ENCODE assay signal across 11 cellular contexts in the genomic region with DNA sequence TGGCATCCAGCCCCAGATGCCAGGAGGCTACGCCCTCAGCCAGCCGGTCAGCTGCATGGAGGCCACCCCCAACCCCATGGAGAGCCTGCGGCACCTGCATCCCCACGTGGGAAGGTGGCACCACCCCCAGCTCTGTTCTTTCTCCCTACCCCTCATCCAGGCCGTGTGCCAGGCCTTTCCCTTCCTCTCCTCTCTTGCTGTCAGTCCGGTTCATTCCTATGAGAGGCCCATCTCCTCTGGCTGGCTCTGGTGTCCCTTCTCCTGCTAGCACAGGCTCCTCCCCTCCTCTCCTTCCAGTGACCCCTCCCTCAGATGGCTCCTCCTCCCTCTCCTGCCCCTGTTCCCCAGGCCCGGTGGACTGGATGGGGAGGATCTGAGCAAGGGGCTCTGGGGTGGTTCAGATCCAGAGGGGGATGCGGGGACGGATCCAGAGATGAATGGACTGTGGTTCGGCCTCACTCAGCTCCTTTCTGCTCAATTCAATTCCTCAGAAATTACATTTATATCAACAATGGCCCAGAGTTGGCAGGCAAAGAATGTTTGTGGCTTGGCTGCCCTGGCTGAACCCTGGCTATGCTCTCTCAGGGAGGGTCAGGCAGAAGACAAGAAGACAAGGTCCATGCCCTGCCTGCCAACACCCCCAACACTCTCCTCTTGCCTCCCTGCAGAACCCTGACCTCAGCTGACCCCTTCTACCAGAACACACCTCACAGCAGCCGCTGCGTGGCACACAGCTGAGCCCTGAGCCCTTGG. TPM values are rescaled to one million over a fixed set of nuclear protein-coding genes. Genes with fewer than 3 reads are reported as not detected.
DNase-seq lines count a peak whose midpoint lies in the region; ATAC-seq, FAIRE-seq and TF ChIP-seq lines count a peak whose summit lies in the region.
"Had no signal": no experiment of that assay in that cellular context is flagged by ENCODE, and none has a peak within 500 bp of the region (broad histone marks: within the 10 kb centered on the region; RNA-seq: fewer than 3 reads in every experiment).

No MANE protein-coding gene starts in this region.

- 0 out of 2 replicates have a peak, but pooled peaks cover 6% of the 10 kb centered on the region for H3F3A ChIP-seq in GM23338 (replicated peaks; ENCODE audit: low read depth)

- H2AFZ ChIP-seq in GM23338 = no peak overlapping the region

- H3K9me3 Mint-ChIP-seq in GM23338 = no peaks in the 10 kb centered on the region

- no peaks in the 10 kb centered on the region for H4K20me1 ChIP-seq in GM23338 (replicated peaks; ENCODE audit: insufficient read depth)

- no peaks in the 10 kb centered on the region for H3K27me3 ChIP-seq in GM23338 (ENCODE audit: insufficient read depth)
- no peaks in the 10 kb centered on the region for H3K27me3 ChIP-seq in SJCRH30

- peaks cover 25% of the 10 kb centered on the region for H3K4me1 Mint-ChIP-seq in GM23338

- H3K36me3 Mint-ChIP-seq in GM23338 (ENCODE audit: low read depth) = no peaks in the 10 kb centered on the region

- TF ChIP-seq CTCF in GM23338 (conservative IDR thresholded peaks at IDR 0.05; ENCODE audit: low read depth in 2 of 2) = no peak

- DNase-seq in GM23338 (ENCODE audit: low spot score) (peak; percentile 66), SJCRH30 (peak; percentile 58 to 75), left cardiac atrium (no peak), renal cortical epithelial cell (ENCODE audit: low read depth) (peak; percentile 59), GM12892 (ENCODE audit: insufficient read length) (no peak)
- no peak for DNase-seq in stimulated activated CD8-positive, alpha-beta memory T cell treated with anti-CD3 and anti-CD28 coated beads, Interleukin-4, amount 100 ng/mL, for 48 hours
- no peak for DNase-seq in activated CD4-positive, alpha-beta T cell treated with anti-CD3 and anti-CD28 coated beads for 1 hour

- H3K27ac ChIP-seq in GM23338 (ENCODE audit: low read depth) (no peak overlapping the region), SJCRH30 (no peak overlapping the region)

- H3K4me3 Mint-ChIP-seq in GM23338 = no peak overlapping the region

- no peak overlapping the region for H3K4me2 ChIP-seq in GM23338

- no peaks in the 10 kb centered on the region for H3K36me3 ChIP-seq in GM23338 (ENCODE audit: insufficient read depth)
- no peaks in the 10 kb centered on the region for H3K36me3 ChIP-seq in SJCRH30

- H3K4me1 ChIP-seq in GM23338 (ENCODE audit: insufficient read depth) (peaks cover 20% of the 10 kb centered on the region), SJCRH30 (peaks cover 36% of the 10 kb centered on the region)

- no peaks in the 10 kb centered on the region for H3K9me3 ChIP-seq in SJCRH30 (replicated peaks)

- H3K27me3 Mint-ChIP-seq in GM23338 (ENCODE audit: insufficient read depth, low read depth, poor library complexity) = peaks cover 22% of the 10 kb centered on the region

- TF ChIP-seq POLR2A in GM12892 (IDR thresholded peaks at IDR 0.05; ENCODE audit: low read depth, low read length) = no peak

- H3K9me2 ChIP-seq in GM23338 (ENCODE audit: insufficient read depth) = no peaks in the 10 kb centered on the region

- no peak for FAIRE-seq in GM12892 (lab: Jason Lieb, UNC)

- intact Hi-C loops in left cardiac atrium (cut with DNase I) = no loop called here

- no peak overlapping the region for H3K4me3 ChIP-seq in GM23338
- H3K4me3 ChIP-seq in SJCRH30 = no peak overlapping the region

- H3K27ac Mint-ChIP-seq in GM23338 = no peak overlapping the region

- ATAC-seq in GM23338 (peak; percentile 79), left cardiac atrium (peak; percentile 31 to 48), GM21576 (IDR thresholded peaks at IDR 0.05; ENCODE audit: unreplicated experiment) (no peak)

- H3K79me2 ChIP-seq in GM23338 (replicated peaks; ENCODE audit: insufficient read depth) = no peaks in the 10 kb centered on the region

TF ChIP-seq in GM23338, 12 proteins besides CTCF, POLR2A, EP300 and RAD21 (continues in another document):
- TF ChIP-seq POLR2AphosphoS5 (IDR thresholded peaks at IDR 0.05; ENCODE audit: low read depth) (no peak), EZH2phosphoT487 (IDR thresholded peaks at IDR 0.05; ENCODE audit: unreplicated experiment) (no peak), STAT1 (IDR thresholded peaks at IDR 0.05; ENCODE audit: unreplicated experiment) (no peak), CREB1 (CRISPR knock-in tag; IDR thresholded peaks at IDR 0.05; ENCODE audit: low read depth) (no peak), JUNB (IDR thresholded peaks at IDR 0.05; ENCODE audit: unreplicated experiment) (no peak), ZNF114 (CRISPR knock-in tag; IDR thresholded peaks at IDR 0.05) (no peak)
- TF ChIP-seq, protein P1, sequence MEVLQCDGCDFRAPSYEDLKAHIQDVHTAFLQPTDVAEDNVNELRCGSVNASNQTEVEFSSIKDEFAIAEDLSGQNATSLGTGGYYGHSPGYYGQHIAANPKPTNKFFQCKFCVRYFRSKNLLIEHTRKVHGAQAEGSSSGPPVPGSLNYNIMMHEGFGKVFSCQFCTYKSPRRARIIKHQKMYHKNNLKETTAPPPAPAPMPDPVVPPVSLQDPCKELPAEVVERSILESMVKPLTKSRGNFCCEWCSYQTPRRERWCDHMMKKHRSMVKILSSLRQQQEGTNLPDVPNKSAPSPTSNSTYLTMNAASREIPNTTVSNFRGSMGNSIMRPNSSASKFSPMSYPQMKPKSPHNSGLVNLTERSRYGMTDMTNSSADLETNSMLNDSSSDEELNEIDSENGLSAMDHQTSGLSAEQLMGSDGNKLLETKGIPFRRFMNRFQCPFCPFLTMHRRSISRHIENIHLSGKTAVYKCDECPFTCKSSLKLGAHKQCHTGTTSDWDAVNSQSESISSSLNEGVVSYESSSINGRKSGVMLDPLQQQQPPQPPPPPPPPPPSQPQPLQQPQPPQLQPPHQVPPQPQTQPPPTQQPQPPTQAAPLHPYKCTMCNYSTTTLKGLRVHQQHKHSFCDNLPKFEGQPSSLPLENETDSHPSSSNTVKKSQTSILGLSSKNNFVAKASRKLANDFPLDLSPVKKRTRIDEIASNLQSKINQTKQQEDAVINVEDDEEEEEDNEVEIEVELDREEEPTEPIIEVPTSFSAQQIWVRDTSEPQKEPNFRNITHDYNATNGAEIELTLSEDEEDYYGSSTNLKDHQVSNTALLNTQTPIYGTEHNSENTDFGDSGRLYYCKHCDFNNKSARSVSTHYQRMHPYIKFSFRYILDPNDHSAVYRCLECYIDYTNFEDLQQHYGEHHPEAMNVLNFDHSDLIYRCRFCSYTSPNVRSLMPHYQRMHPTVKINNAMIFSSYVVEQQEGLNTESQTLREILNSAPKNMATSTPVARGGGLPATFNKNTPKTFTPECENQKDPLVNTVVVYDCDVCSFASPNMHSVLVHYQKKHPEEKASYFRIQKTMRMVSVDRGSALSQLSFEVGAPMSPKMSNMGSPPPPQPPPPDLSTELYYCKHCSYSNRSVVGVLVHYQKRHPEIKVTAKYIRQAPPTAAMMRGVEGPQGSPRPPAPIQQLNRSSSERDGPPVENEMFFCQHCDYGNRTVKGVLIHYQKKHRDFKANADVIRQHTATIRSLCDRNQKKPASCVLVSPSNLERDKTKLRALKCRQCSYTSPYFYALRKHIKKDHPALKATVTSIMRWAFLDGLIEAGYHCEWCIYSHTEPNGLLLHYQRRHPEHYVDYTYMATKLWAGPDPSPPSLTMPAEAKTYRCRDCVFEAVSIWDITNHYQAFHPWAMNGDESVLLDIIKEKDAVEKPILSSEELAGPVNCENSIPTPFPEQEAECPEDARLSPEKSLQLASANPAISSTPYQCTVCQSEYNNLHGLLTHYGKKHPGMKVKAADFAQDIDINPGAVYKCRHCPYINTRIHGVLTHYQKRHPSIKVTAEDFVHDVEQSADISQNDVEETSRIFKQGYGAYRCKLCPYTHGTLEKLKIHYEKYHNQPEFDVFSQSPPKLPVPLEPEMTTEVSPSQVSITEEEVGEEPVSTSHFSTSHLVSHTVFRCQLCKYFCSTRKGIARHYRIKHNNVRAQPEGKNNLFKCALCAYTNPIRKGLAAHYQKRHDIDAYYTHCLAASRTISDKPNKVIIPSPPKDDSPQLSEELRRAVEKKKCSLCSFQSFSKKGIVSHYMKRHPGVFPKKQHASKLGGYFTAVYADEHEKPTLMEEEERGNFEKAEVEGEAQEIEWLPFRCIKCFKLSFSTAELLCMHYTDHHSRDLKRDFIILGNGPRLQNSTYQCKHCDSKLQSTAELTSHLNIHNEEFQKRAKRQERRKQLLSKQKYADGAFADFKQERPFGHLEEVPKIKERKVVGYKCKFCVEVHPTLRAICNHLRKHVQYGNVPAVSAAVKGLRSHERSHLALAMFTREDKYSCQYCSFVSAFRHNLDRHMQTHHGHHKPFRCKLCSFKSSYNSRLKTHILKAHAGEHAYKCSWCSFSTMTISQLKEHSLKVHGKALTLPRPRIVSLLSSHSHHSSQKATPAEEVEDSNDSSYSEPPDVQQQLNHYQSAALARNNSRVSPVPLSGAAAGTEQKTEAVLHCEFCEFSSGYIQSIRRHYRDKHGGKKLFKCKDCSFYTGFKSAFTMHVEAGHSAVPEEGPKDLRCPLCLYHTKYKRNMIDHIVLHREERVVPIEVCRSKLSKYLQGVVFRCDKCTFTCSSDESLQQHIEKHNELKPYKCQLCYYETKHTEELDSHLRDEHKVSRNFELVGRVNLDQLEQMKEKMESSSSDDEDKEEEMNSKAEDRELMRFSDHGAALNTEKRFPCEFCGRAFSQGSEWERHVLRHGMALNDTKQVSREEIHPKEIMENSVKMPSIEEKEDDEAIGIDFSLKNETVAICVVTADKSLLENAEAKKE (CRISPR knock-in tag; IDR thresholded peaks at IDR 0.05) = no peak

RNA-seq across cellular contexts. Expression of a gene that starts 18.5 kb away (rescaled TPM):
- 0.08 and 1.6 TPM in 2 replicates for total RNA-seq in GM23338 (2014; rRNA removed; shearing (Covaris generic))
- 0.35 and 0.47 TPM in 2 replicates for polyA plus RNA-seq in GM23338 (2016; fragmentation: Nextera tagmentation; extraction: Ambion mirVana)
- total RNA-seq in SJCRH30 (2014; rRNA removed; shearing (Covaris generic)) = 40.2 and 42.1 TPM in 2 replicates
- total RNA-seq in left cardiac atrium = 1 to 10 TPM in 1 of 2 donors, under 1 TPM in 1; 0.74 to 1.1 TPM
- total RNA-seq in renal cortical epithelial cell = 0.15 TPM in 1 of 2 replicates, not detected in the other
- not detected for polyA plus RNA-seq in GM12892 (2012; ENCODE audit: missing spikeins)
- total RNA-seq: fibroblast of villous mesenchyme, LHCN-M2, OCI-LY7 had no signal

Comparison
In these comparisons a context has a peak if more than half of its experiments do, and no peak if none do; other contexts are left out.
1. DNase-seq: peak in GM23338 (single experiment), SJCRH30 (2 of 2) and renal cortical epithelial cell (single experiment); none in left cardiac atrium (single experiment), stimulated activated CD8-positive, alpha-beta memory T cell treated with anti-CD3 and anti-CD28 coated beads, Interleukin-4, amount 100 ng/mL, for 48 hours (single experiment), activated CD4-positive, alpha-beta T cell treated with anti-CD3 and anti-CD28 coated beads for 1 hour (single experiment) and GM12892 (single experiment).
2. RNA of a gene that starts 18.5 kb away (total RNA-seq): 40.2 to 42.1 TPM in SJCRH30; 0.08 to 1.6 TPM in GM23338, 0.74 to 1.1 TPM in left cardiac atrium and 0.15 TPM in renal cortical epithelial cell; every median in the first group is over 10 times any median in the second.